Comparison of ENCODE assay signal across 25 cellular contexts in genomic region chr10:133355266-133355665, GRCh38. TPM values are rescaled to one million over a fixed set of nuclear protein-coding genes. Genes with fewer than 3 reads are reported as not detected.
"Had no signal": no experiment of that assay in that cellular context is flagged by ENCODE, and none has a peak within 500 bp of the region (broad histone marks: within the 10 kb centered on the region; RNA-seq: fewer than 3 reads in every experiment).

No MANE protein-coding gene starts in this region.

- H3K27ac ChIP-seq: RWPE1, SJCRH30 had no signal

- H3K4me1 ChIP-seq: SJCRH30 had no signal

- H3K27me3 ChIP-seq: MG63, SJCRH30 had no signal

- H3K36me3 ChIP-seq: MG63, SJCRH30 had no signal

- H3K9me3 ChIP-seq: MG63, SJCRH30 had no signal

- H3K4me3 ChIP-seq: MG63, SJCRH30 had no signal

- DNase-seq: IMR-90, Karpas-422, KG1, MG63, NCI-H1092, NCI-H1105 treated with DMSO at 0.1 percent for 48 hours, NCI-H1417 treated with DMSO at 0.1 percent for 48 hours, NCI-H146, NCI-H1694 treated with DMSO at 0.1 percent for 48 hours, NCI-H1930, NCI-H2081, NCI-H2107, NCI-H2227 treated with DMSO at 0.1 percent for 48 hours, NCI-H524, NCI-H69, NCI-H774, PC-3, SHP77 treated with DMSO at 0.1 percent for 48 hours, SJCRH30 had no signal

- ATAC-seq: HepG2, Panc1, PC-3, SK-N-SH treated with all-trans-retinoic acid at 6 μM for 48 hours had no signal

RNA-seq across cellular contexts. Expression of gene FUOM, which starts 2.6 kb away (rescaled TPM):
- total RNA-seq: SJCRH30 had no signal

RNA-seq across cellular contexts. Expression of gene PRAP1, which starts 8.1 kb away (rescaled TPM):
- total RNA-seq: HT1080, IMR-90, NCI-H460, PC-3, SJCRH30 had no signal
- polyA plus RNA-seq: IMR-90 had no signal

RNA-seq across cellular contexts. Expression of gene CALY, which starts 18.6 kb away (rescaled TPM):
- total RNA-seq: HepG2, IMR-90, PC-3, SJCRH30 had no signal

RNA-seq across cellular contexts. Expression of gene PAOX, which starts 23.8 kb away (rescaled TPM):
- total RNA-seq: SJCRH30 had no signal
